Comparison of ENCODE assay signal across 16 cellular contexts in genomic region chr21:36245649-36246048, GRCh38.
"Had no signal": no experiment of that assay in that cellular context is flagged by ENCODE, and none has a peak within 500 bp of the region (broad histone marks: within the 10 kb centered on the region; RNA-seq: fewer than 3 reads in every experiment).

No MANE protein-coding gene starts in this region.

- H3K36me3 ChIP-seq: ovary had no signal

- H3K27me3 ChIP-seq: gastrocnemius medialis, heart left ventricle, ovary, spleen had no signal

- H3K27me3 Mint-ChIP-seq: activated CD4-positive, alpha-beta T cell treated with anti-CD3 and anti-CD28 coated beads, Interleukin-2, amount 10 ng/mL, durations not matched to agents 7 days and 5 days; activated naive CD8-positive, alpha-beta T cell treated with anti-CD3 and anti-CD28 coated beads, Interleukin-2, amount 10 ng/mL, durations not matched to agents 7 days and 5 days; stimulated activated naive CD8-positive, alpha-beta T cell treated with anti-CD3 and anti-CD28 coated beads, Interleukin-15, Interleukin-2, amounts not matched to agents 100 ng/mL and 50 ng/mL, for 24 hours had no signal

- H3K27ac ChIP-seq: gastrocnemius medialis, heart left ventricle, lower lobe of right lung, ovary had no signal

- H3K4me3 ChIP-seq: gastrocnemius medialis, heart left ventricle, lower lobe of right lung, ovary had no signal

- H3K4me1 ChIP-seq: gastrocnemius medialis, lower lobe of right lung had no signal

- H3K4me3 Mint-ChIP-seq: activated CD4-positive, alpha-beta T cell treated with anti-CD3 and anti-CD28 coated beads, Interleukin-2, amount 10 ng/mL, durations not matched to agents 7 days and 5 days; activated naive CD8-positive, alpha-beta T cell treated with anti-CD3 and anti-CD28 coated beads, Interleukin-2, amount 10 ng/mL, durations not matched to agents 7 days and 5 days; activated T-helper 1 cell treated with anti-CD3 and anti-CD28 coated beads, Interleukin-12 subunit alpha, Interleukin-12 subunit beta, Interleukin-2, Interleukin-4 antibody, amounts not matched to agents 30 ng/mL and 10 ng/mL and 1 ng/mL, durations not matched to agents 14 hours and 24 hours and 36 hours; mesothelial cell of epicardium; stimulated activated naive CD8-positive, alpha-beta T cell treated with anti-CD3 and anti-CD28 coated beads, Interleukin-15, Interleukin-2, amounts not matched to agents 100 ng/mL and 50 ng/mL, for 24 hours had no signal

- H3K9me3 Mint-ChIP-seq: activated CD4-positive, alpha-beta T cell treated with anti-CD3 and anti-CD28 coated beads, Interleukin-2, amount 10 ng/mL, durations not matched to agents 7 days and 5 days; activated naive CD8-positive, alpha-beta T cell treated with anti-CD3 and anti-CD28 coated beads, Interleukin-2, amount 10 ng/mL, durations not matched to agents 7 days and 5 days; activated T-helper 1 cell treated with anti-CD3 and anti-CD28 coated beads, Interleukin-12 subunit alpha, Interleukin-12 subunit beta, Interleukin-2, Interleukin-4 antibody, amounts not matched to agents 30 ng/mL and 10 ng/mL and 1 ng/mL, durations not matched to agents 14 hours and 24 hours and 36 hours; mesothelial cell of epicardium; stimulated activated naive CD8-positive, alpha-beta T cell treated with anti-CD3 and anti-CD28 coated beads, Interleukin-15, Interleukin-2, amounts not matched to agents 100 ng/mL and 50 ng/mL, for 24 hours had no signal

- DNase-seq: activated CD4-positive, alpha-beta T cell treated with anti-CD3 and anti-CD28 coated beads, Interleukin-2, amount 10 ng/mL, durations not matched to agents 7 days and 5 days; activated CD4-positive, CD25-positive, alpha-beta regulatory T cell; activated naive CD4-positive, alpha-beta T cell; activated naive CD8-positive, alpha-beta T cell treated with anti-CD3 and anti-CD28 coated beads, Interleukin-2, amount 10 ng/mL, durations not matched to agents 7 days and 5 days; anterior cingulate cortex; cortex of kidney; effector CD4-positive, alpha-beta T cell; gastrocnemius medialis; heart left ventricle; ovary; spleen; T-helper 2 cell had no signal

- H3K9me3 ChIP-seq: gastrocnemius medialis, heart left ventricle, lower lobe of right lung, ovary, spleen had no signal

- H3K27ac Mint-ChIP-seq: activated CD4-positive, alpha-beta T cell treated with anti-CD3 and anti-CD28 coated beads, Interleukin-2, amount 10 ng/mL, durations not matched to agents 7 days and 5 days; activated naive CD8-positive, alpha-beta T cell treated with anti-CD3 and anti-CD28 coated beads, Interleukin-2, amount 10 ng/mL, durations not matched to agents 7 days and 5 days; activated T-helper 1 cell treated with anti-CD3 and anti-CD28 coated beads, Interleukin-12 subunit alpha, Interleukin-12 subunit beta, Interleukin-2, Interleukin-4 antibody, amounts not matched to agents 30 ng/mL and 10 ng/mL and 1 ng/mL, durations not matched to agents 14 hours and 24 hours and 36 hours; mesothelial cell of epicardium; stimulated activated naive CD8-positive, alpha-beta T cell treated with anti-CD3 and anti-CD28 coated beads, Interleukin-15, Interleukin-2, amounts not matched to agents 100 ng/mL and 50 ng/mL, for 24 hours had no signal
